Comparison of ENCODE assay signal across 8 cellular contexts in genomic region chr19:38265213-38265861, GRCh38.
A peak's percentile ranks its signal among the peaks of the same experiment; 100 is the strongest.
DNase-seq lines count a peak whose midpoint lies in the region; ATAC-seq lines count a peak whose summit lies in the region.

No MANE protein-coding gene starts in this region.

- no peaks in the 10 kb centered on the region for H3K27me3 Mint-ChIP-seq in dendritic cell treated with granulocyte-macrophage colony-stimulating factor and Interleukin-4, amounts not matched to agents 40 ng/mL and 50 ng/mL, for 4 days

- DNase-seq in DMS79 (lab: John Stamatoyannopoulos, UW) (peak; percentile 67), NOMO-1 (lab: John Stamatoyannopoulos, UW; ENCODE audit: unreplicated experiment in 2 of 2) (peak; percentile 70 to 74), NCI-H2081 treated with DMSO at 0.1 percent for 48 hours (lab: John Stamatoyannopoulos, UW) (no peak), HuH-7.5 (ENCODE audit: low spot score) (no peak)

- H3K27ac ChIP-seq in mucosa of rectum (ENCODE audit: low read depth in 2 of 2, low read length in 2 of 2), result peak overlapping the region; percentile 96 to 98

- H3K36me3 ChIP-seq in mucosa of rectum (ENCODE audit: control insufficient read depth in 2 of 2, insufficient read depth in 2 of 2, low read length in 2 of 2), result peaks cover 0 to 3% of the 10 kb centered on the region in 2 donors

- peak overlapping the region; percentile 98 for H3K27ac Mint-ChIP-seq in dendritic cell treated with granulocyte-macrophage colony-stimulating factor and Interleukin-4, amounts not matched to agents 40 ng/mL and 50 ng/mL, for 4 days

- no peaks in the 10 kb centered on the region for H3K9me3 Mint-ChIP-seq in dendritic cell treated with granulocyte-macrophage colony-stimulating factor and Interleukin-4, amounts not matched to agents 40 ng/mL and 50 ng/mL, for 4 days

- intact Hi-C loops in dendritic cell treated with granulocyte-macrophage colony-stimulating factor and Interleukin-4, amounts not matched to agents 40 ng/mL and 50 ng/mL, for 4 days (cut with micrococcal nuclease), result no loop called here

- peaks cover 23 to 40% of the 10 kb centered on the region in 2 donors for H3K4me1 ChIP-seq in mucosa of rectum (ENCODE audit: control insufficient read depth in 2 of 2, insufficient read depth in 2 of 2, low read length in 2 of 2)

- peak overlapping the region; percentile 96 to 99 for H3K9ac ChIP-seq in mucosa of rectum (ENCODE audit: low read depth in 1 of 2, low read length in 2 of 2)

- H3K4me3 ChIP-seq in mucosa of rectum (ENCODE audit: low read length in 2 of 2), result peak overlapping the region; percentile 83 to 84

- peaks cover 67% of the 10 kb centered on the region for H3K4me1 Mint-ChIP-seq in dendritic cell treated with granulocyte-macrophage colony-stimulating factor and Interleukin-4, amounts not matched to agents 40 ng/mL and 50 ng/mL, for 4 days (ENCODE audit: low read depth)

- H3K4me3 Mint-ChIP-seq in dendritic cell treated with granulocyte-macrophage colony-stimulating factor and Interleukin-4, amounts not matched to agents 40 ng/mL and 50 ng/mL, for 4 days, result peak overlapping the region; percentile 99

- no peaks in the 10 kb centered on the region for H3K27me3 ChIP-seq in mucosa of rectum (ENCODE audit: control insufficient read depth in 2 of 2, insufficient read depth in 2 of 2, low read length in 2 of 2)

- H3K9me3 ChIP-seq in mucosa of rectum (ENCODE audit: control insufficient read depth in 2 of 2, low read length in 2 of 2), result no peaks in the 10 kb centered on the region

- ATAC-seq in HG03045 (IDR thresholded peaks at IDR 0.05; ENCODE audit: unreplicated experiment) (no peak), GM21515 (IDR thresholded peaks at IDR 0.05; ENCODE audit: unreplicated experiment) (no peak)

- H3K36me3 Mint-ChIP-seq in dendritic cell treated with granulocyte-macrophage colony-stimulating factor and Interleukin-4, amounts not matched to agents 40 ng/mL and 50 ng/mL, for 4 days (ENCODE audit: low read depth), result peaks cover 58% of the 10 kb centered on the region

Comparison
In these comparisons a context has a peak if more than half of its experiments do, and no peak if none do; other contexts are left out.
1. DNase-seq: peak in DMS79 (single experiment) and NOMO-1 (2 of 2); none in NCI-H2081 treated with DMSO at 0.1 percent for 48 hours (single experiment) and HuH-7.5 (single experiment).